ENCODE assay signal across 10 cellular contexts in genomic region chr18:9711361-9712129, GRCh38. TPM values are rescaled to one million over a fixed set of nuclear protein-coding genes. Genes with fewer than 3 reads are reported as not detected.
DNase-seq lines count a peak whose midpoint lies in the region; ATAC-seq, FAIRE-seq and TF ChIP-seq lines count a peak whose summit lies in the region.
"Had no signal": no experiment of that assay in that cellular context is flagged by ENCODE, and none has a peak within 500 bp of the region (broad histone marks: within the 10 kb centered on the region; RNA-seq: fewer than 3 reads in every experiment).

No MANE protein-coding gene starts in this region.

- H2AFZ ChIP-seq in astrocyte (ENCODE audit: low read depth, low read length), result no peak overlapping the region

- H3K9me3 Mint-ChIP-seq in activated naive CD8-positive, alpha-beta T cell treated with anti-CD3 and anti-CD28 coated beads, Interleukin-2, amount 10 ng/mL, durations not matched to agents 7 days and 5 days, result no peaks in the 10 kb centered on the region
- H3K9me3 Mint-ChIP-seq in activated naive CD8-positive, alpha-beta T cell treated with anti-CD3 and anti-CD28 coated beads for 36 hours, result peaks cover 2% of the 10 kb centered on the region
- peaks cover 3% of the 10 kb centered on the region for H3K9me3 Mint-ChIP-seq in astrocyte (ENCODE audit: unreplicated experiment)

- H3K79me2 ChIP-seq in astrocyte (ENCODE audit: insufficient read depth, low read length), result peaks cover 80% of the 10 kb centered on the region

- H3K4me3 Mint-ChIP-seq in activated naive CD8-positive, alpha-beta T cell treated with anti-CD3 and anti-CD28 coated beads, Interleukin-2, amount 10 ng/mL, durations not matched to agents 7 days and 5 days, result no peak overlapping the region
- H3K4me3 Mint-ChIP-seq in activated naive CD8-positive, alpha-beta T cell treated with anti-CD3 and anti-CD28 coated beads for 36 hours, result no peak overlapping the region
- H3K4me3 Mint-ChIP-seq in astrocyte (ENCODE audit: unreplicated experiment), result peak overlapping the region; percentile 64

- H3K9ac ChIP-seq in astrocyte (ENCODE audit: low read length), result no peak overlapping the region

- DNase-seq in activated naive CD8-positive, alpha-beta T cell treated with anti-CD3 and anti-CD28 coated beads, Interleukin-2, amount 10 ng/mL, durations not matched to agents 7 days and 5 days, result no peak
- DNase-seq in activated naive CD8-positive, alpha-beta T cell treated with anti-CD3 and anti-CD28 coated beads for 36 hours, result no peak
- no peak for DNase-seq in astrocyte (ENCODE audit: low read depth)
- DNase-seq in upper lobe of right lung, result no peak
- DNase-seq in NCI-H526 treated with DMSO at 0.1 percent for 48 hours (lab: John Stamatoyannopoulos, UW), result no peak
- DNase-seq in stimulated activated CD4-positive, alpha-beta T cell treated with anti-CD3 and anti-CD28 coated beads, Interleukin-2, amount 100 ng/mL, for 24 hours, result no peak
- DNase-seq in NCI-H2171 (lab: John Stamatoyannopoulos, UW), result no peak

- TF ChIP-seq CTCF in astrocyte (IDR thresholded peaks at IDR 0.05; ENCODE audit: insufficient read depth, low read depth, low read length) (no peak), upper lobe of right lung (IDR thresholded peaks at IDR 0.05) (no peak)

- peak; percentile 12 for ATAC-seq in activated naive CD8-positive, alpha-beta T cell treated with anti-CD3 and anti-CD28 coated beads, Interleukin-2, amount 10 ng/mL, durations not matched to agents 7 days and 5 days (ENCODE audit: low read depth)
- peak; percentile 54 for ATAC-seq in HG03196 (IDR thresholded peaks at IDR 0.05; ENCODE audit: unreplicated experiment)
- ATAC-seq in upper lobe of right lung, result peak; percentile 26

- peaks cover 86% of the 10 kb centered on the region for H3K27me3 Mint-ChIP-seq in activated naive CD8-positive, alpha-beta T cell treated with anti-CD3 and anti-CD28 coated beads, Interleukin-2, amount 10 ng/mL, durations not matched to agents 7 days and 5 days
- peaks cover 87% of the 10 kb centered on the region for H3K27me3 Mint-ChIP-seq in activated naive CD8-positive, alpha-beta T cell treated with anti-CD3 and anti-CD28 coated beads for 36 hours
- H3K27me3 Mint-ChIP-seq in astrocyte (ENCODE audit: low read depth, unreplicated experiment), result no peaks in the 10 kb centered on the region

- no peak for FAIRE-seq in astrocyte (lab: Jason Lieb, UNC)
- FAIRE-seq: endometrium had no signal

- H3K4me3 ChIP-seq in astrocyte (ENCODE audit: insufficient read depth, low read depth, low read length) (no peak overlapping the region), upper lobe of right lung (peak overlapping the region; percentile 86)

- H3K27me3 ChIP-seq in astrocyte (ENCODE audit: insufficient read depth, low read length) (no peaks in the 10 kb centered on the region), upper lobe of right lung (no peaks in the 10 kb centered on the region)

- POLR2A ChIA-PET in activated naive CD8-positive, alpha-beta T cell treated with anti-CD3 and anti-CD28 coated beads, Interleukin-2, amount 10 ng/mL, durations not matched to agents 7 days and 5 days (lab: Charles Lee), result no interaction called here

- no peak overlapping the region for H3K27ac Mint-ChIP-seq in activated naive CD8-positive, alpha-beta T cell treated with anti-CD3 and anti-CD28 coated beads, Interleukin-2, amount 10 ng/mL, durations not matched to agents 7 days and 5 days
- H3K27ac Mint-ChIP-seq in activated naive CD8-positive, alpha-beta T cell treated with anti-CD3 and anti-CD28 coated beads for 36 hours, result no peak overlapping the region
- H3K27ac Mint-ChIP-seq in astrocyte (ENCODE audit: unreplicated experiment), result no peak overlapping the region

- no peaks in the 10 kb centered on the region for H3K36me3 ChIP-seq in astrocyte (ENCODE audit: insufficient read depth, low read length)
- H3K36me3 ChIP-seq in upper lobe of right lung, result no peaks in the 10 kb centered on the region

- H3K9me3 ChIP-seq in astrocyte (ENCODE audit: insufficient read depth, low read depth, low read length) (no peaks in the 10 kb centered on the region), upper lobe of right lung (no peaks in the 10 kb centered on the region)

- peaks cover 26% of the 10 kb centered on the region for H3K4me1 ChIP-seq in astrocyte (ENCODE audit: insufficient read depth, low read length)
- peaks cover 11% of the 10 kb centered on the region for H3K4me1 ChIP-seq in upper lobe of right lung

- intact Hi-C loops in upper lobe of right lung (cut with DNase I), result no loop called here

- H3K4me1 Mint-ChIP-seq in activated naive CD8-positive, alpha-beta T cell treated with anti-CD3 and anti-CD28 coated beads, Interleukin-2, amount 10 ng/mL, durations not matched to agents 7 days and 5 days, result peaks cover 19% of the 10 kb centered on the region
- H3K4me1 Mint-ChIP-seq in activated naive CD8-positive, alpha-beta T cell treated with anti-CD3 and anti-CD28 coated beads for 36 hours, result peaks cover 20% of the 10 kb centered on the region
- peaks cover 37% of the 10 kb centered on the region for H3K4me1 Mint-ChIP-seq in astrocyte (ENCODE audit: low read depth, unreplicated experiment)

- H3K27ac ChIP-seq in astrocyte (ENCODE audit: low read depth, low read length) (no peak overlapping the region), upper lobe of right lung (peak overlapping the region; percentile 86)
- H3K27ac ChIP-seq: C4-2B had no signal

- no peaks in the 10 kb centered on the region for H3K36me3 Mint-ChIP-seq in activated naive CD8-positive, alpha-beta T cell treated with anti-CD3 and anti-CD28 coated beads, Interleukin-2, amount 10 ng/mL, durations not matched to agents 7 days and 5 days
- H3K36me3 Mint-ChIP-seq in activated naive CD8-positive, alpha-beta T cell treated with anti-CD3 and anti-CD28 coated beads for 36 hours, result no peaks in the 10 kb centered on the region
- peaks cover 18% of the 10 kb centered on the region for H3K36me3 Mint-ChIP-seq in astrocyte (ENCODE audit: low read depth, unreplicated experiment)

- H4K20me1 ChIP-seq in astrocyte (ENCODE audit: insufficient read depth, low read length), result peaks cover 61% of the 10 kb centered on the region

- H3K4me2 ChIP-seq in astrocyte (ENCODE audit: low read length), result no peak overlapping the region

RNA-seq across cellular contexts. Expression of gene RAB31, which starts 3.4 kb away (rescaled TPM):
- total RNA-seq in activated naive CD8-positive, alpha-beta T cell treated with anti-CD3 and anti-CD28 coated beads, Interleukin-2, amount 10 ng/mL, durations not matched to agents 7 days and 5 days, result 1 to 10 TPM in 1 of 2 experiments, under 1 TPM in 1; 0.94 to 3.6 TPM
- total RNA-seq in activated naive CD8-positive, alpha-beta T cell treated with anti-CD3 and anti-CD28 coated beads for 36 hours, result under 1 TPM; 0.70 to 0.78 TPM
- total RNA-seq in astrocyte (88.7 and 100 TPM in 2 replicates), upper lobe of right lung (137 TPM)

Comparison
In these comparisons a context has a peak if more than half of its experiments do, and no peak if none do; other contexts are left out.
1. RNA of gene RAB31, which starts 3.4 kb away (total RNA-seq): 137 TPM in upper lobe of right lung (single experiment) and 88.7 to 100 TPM in astrocyte; 0.94 to 3.6 TPM in activated naive CD8-positive, alpha-beta T cell treated with anti-CD3 and anti-CD28 coated beads, Interleukin-2, amount 10 ng/mL, durations not matched to agents 7 days and 5 days and 0.70 to 0.78 TPM in activated naive CD8-positive, alpha-beta T cell treated with anti-CD3 and anti-CD28 coated beads for 36 hours; every median in the first group is over 10 times any median in the second.
2. Peak in every context shown above with its lines, with median percentiles within 50 percentile points of each other: ATAC-seq.